In the genomic region with DNA sequence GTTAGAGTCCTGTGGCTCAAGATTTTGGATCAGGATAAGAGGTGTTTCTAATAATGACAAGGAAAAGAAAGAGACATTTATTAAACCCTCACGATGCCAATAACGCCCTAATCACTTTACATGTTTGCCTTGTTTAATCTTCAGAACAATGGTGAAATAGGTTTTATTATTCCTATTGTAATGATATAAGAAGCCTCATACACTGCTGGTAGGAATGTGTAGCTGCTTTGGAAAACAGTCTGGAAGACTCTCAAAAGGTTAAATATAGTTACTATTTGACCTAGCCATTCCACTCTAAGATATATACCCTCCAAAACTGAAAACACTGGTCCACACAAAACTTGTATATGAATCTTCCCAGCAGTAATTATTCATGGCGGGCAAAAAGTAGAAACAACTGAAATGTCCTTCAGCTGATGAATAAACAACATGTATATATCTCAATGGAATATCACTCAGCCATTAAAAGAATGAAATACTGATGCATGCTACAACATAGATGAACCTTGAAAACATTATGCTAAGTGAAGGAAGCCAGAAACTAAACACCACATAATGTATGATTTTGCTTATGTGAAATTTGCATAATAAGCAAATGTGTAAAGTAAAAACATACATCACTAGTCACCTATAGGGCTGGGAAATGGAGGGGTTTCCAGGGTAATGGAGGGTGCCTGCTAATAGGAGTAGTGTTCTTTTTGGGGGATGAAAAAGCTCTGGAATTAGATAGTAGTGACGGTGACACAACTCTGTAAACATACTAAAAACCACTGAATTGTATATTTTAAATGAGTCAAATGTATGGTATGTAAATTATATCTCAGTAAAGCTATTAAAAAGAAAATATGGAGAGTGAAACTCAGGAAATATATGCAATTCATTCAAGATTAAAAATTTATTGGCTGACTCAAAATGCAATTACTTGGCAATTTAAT, we compare ENCODE assay signal across 1 cellular context.
TF ChIP-seq lines count a peak whose summit lies in the region.

No MANE protein-coding gene starts in this region.

TF ChIP-seq in K562, 482 proteins besides CTCF, POLR2A, EP300 and RAD21:
- TF ChIP-seq ZNF316 (IDR thresholded peaks at IDR 0.05) (peak; percentile 63), ELF2 (CRISPR knock-in tag; IDR thresholded peaks at IDR 0.05) (no peak), SIN3B (IDR thresholded peaks at IDR 0.05; ENCODE audit: low read depth) (no peak), MAFG (tag; conservative IDR thresholded peaks at IDR 0.05) (0 out of 2 replicates have a peak, but pooled peaks have one; percentile 16), MAFF (IDR thresholded peaks at IDR 0.05; ENCODE audit: low read length) (peak; percentile 29; the same call in 1 of the 2 replicates), FOXJ2 (tag; IDR thresholded peaks at IDR 0.05) (no peak), C11orf30 (IDR thresholded peaks at IDR 0.05; ENCODE audit: low read depth) (peak; percentile 39), MAFK (IDR thresholded peaks at IDR 0.05; ENCODE audit: low read length) (0 out of 2 replicates have a peak, but pooled peaks have one; percentile 15), RBM25 (IDR thresholded peaks at IDR 0.05; ENCODE audit: low read depth, low read length, severe bottlenecking) (no peak)
- TF ChIP-seq, protein P1, sequence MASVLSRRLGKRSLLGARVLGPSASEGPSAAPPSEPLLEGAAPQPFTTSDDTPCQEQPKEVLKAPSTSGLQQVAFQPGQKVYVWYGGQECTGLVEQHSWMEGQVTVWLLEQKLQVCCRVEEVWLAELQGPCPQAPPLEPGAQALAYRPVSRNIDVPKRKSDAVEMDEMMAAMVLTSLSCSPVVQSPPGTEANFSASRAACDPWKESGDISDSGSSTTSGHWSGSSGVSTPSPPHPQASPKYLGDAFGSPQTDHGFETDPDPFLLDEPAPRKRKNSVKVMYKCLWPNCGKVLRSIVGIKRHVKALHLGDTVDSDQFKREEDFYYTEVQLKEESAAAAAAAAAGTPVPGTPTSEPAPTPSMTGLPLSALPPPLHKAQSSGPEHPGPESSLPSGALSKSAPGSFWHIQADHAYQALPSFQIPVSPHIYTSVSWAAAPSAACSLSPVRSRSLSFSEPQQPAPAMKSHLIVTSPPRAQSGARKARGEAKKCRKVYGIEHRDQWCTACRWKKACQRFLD (CRISPR knock-in tag; IDR thresholded peaks at IDR 0.05): no peak
- TF ChIP-seq, protein P2, sequence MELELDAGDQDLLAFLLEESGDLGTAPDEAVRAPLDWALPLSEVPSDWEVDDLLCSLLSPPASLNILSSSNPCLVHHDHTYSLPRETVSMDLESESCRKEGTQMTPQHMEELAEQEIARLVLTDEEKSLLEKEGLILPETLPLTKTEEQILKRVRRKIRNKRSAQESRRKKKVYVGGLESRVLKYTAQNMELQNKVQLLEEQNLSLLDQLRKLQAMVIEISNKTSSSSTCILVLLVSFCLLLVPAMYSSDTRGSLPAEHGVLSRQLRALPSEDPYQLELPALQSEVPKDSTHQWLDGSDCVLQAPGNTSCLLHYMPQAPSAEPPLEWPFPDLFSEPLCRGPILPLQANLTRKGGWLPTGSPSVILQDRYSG (tag; conservative IDR thresholded peaks at IDR 0.05; ENCODE audit: low read depth): no peak
